ENCODE assay signal across 29 cellular contexts in genomic region chr14:64637735-64638473, GRCh38.
DNase-seq lines count a peak whose midpoint lies in the region; ATAC-seq, FAIRE-seq and TF ChIP-seq lines count a peak whose summit lies in the region.
"Had no signal": no experiment of that assay in that cellular context is flagged by ENCODE, and none has a peak within 500 bp of the region (broad histone marks: within the 10 kb centered on the region; RNA-seq: fewer than 3 reads in every experiment).

No MANE protein-coding gene starts in this region.

- no peak for TF ChIP-seq POLR2A in IMR-90 (IDR thresholded peaks at IDR 0.05; ENCODE audit: low read depth, low read length)
- TF ChIP-seq POLR2A in GM12891 (IDR thresholded peaks at IDR 0.05; ENCODE audit: low read depth, low read length), result no peak
- TF ChIP-seq POLR2A in thyroid gland (IDR thresholded peaks at IDR 0.05), result no peak

- H3K4ac ChIP-seq in IMR-90 (ENCODE audit: low read depth, low read length), result peak overlapping the region; percentile 18; the same call in 1 of the 2 replicates

- CTCF ChIA-PET in A673 (lab: Charles Lee) (interaction anchor here (0.7 to 1.2 kb wide), 3 partner anchors 97 to 254 kb away, joined by 3 to 4 read pairs (median 4); partner anchors contain the start of gene HSPA2), IMR-90 (lab: Yijun Ruan, JAX) (interaction anchor here (1.4 to 2.4 kb wide), 3 partner anchors 13 to 102 kb away, joined by 4 to 13 read pairs (median 5); partner anchors contain the start of gene HSPA2)

- H4K20me1 ChIP-seq in IMR-90 (ENCODE audit: insufficient read depth, low read length), result no peaks in the 10 kb centered on the region

- DNase-seq in A673 (ENCODE audit: low spot score), result peak; percentile 87
- no peak for DNase-seq in IMR-90
- DNase-seq in choroid plexus epithelial cell (ENCODE audit: low read depth), result peak; percentile 55
- no peak for DNase-seq in left lung
- DNase-seq in GM12891 (ENCODE audit: insufficient read length, low spot score), result no peak
- no peak for DNase-seq in HT-29 (ENCODE audit: low spot score)
- DNase-seq in thyroid gland, result no peak
- DNase-seq: activated CD4-positive, alpha-beta memory T cell treated with anti-CD3 and anti-CD28 coated beads, Interleukin-2, amount 10 ng/mL, durations not matched to agents 7 days and 5 days; activated effector memory CD4-positive, alpha-beta T cell treated with Interleukin-2 at 50 U/mL for 16 hours; activated naive CD8-positive, alpha-beta T cell treated with anti-CD3 and anti-CD28 coated beads for 36 hours; activated T-cell treated with anti-CD3 and anti-CD28 coated beads for 4 hours; DMS53; effector memory CD4-positive, alpha-beta T cell; GF-D8; HCEC 1CT; NCI-H1417 treated with DMSO at 0.1 percent for 48 hours; NCI-H2107; NCI-H446 treated with DMSO at 0.1 percent for 48 hours; pancreas; SIG-M5; stimulated activated CD4-positive, alpha-beta T cell treated with anti-CD3 and anti-CD28 coated beads, Interleukin-12 subunit alpha, Interleukin-12 subunit beta, amount 100 ng/mL, for 4 hours; stimulated activated CD4-positive, alpha-beta T cell treated with anti-CD3 and anti-CD28 coated beads, Interleukin-4, amount 100 ng/mL, for 24 hours; stimulated activated naive B cell treated with anti-CD40 and anti-IgM and Interleukin-4, amounts not matched to agents 10 μg/mL and 1 μg/mL and 100 μg/mL, for 72 hours; T-cell had no signal

- H2BK120ac ChIP-seq in IMR-90 (ENCODE audit: low read depth, low read length), result peak overlapping the region; percentile 9; the same call in 1 of the 2 replicates

- H3K36me3 ChIP-seq in A673 (ENCODE audit: insufficient read depth, low read length, poor library complexity, severe bottlenecking), result no peaks in the 10 kb centered on the region
- H3K36me3 ChIP-seq in IMR-90 (ENCODE audit: control insufficient read depth, insufficient read depth, low read length), result no peaks in the 10 kb centered on the region
- no peaks in the 10 kb centered on the region for H3K36me3 ChIP-seq in left lung
- H3K36me3 ChIP-seq in thyroid gland, result no peaks in the 10 kb centered on the region
- H3K36me3 ChIP-seq: pancreas, vagina had no signal

- no peak overlapping the region for H4K5ac ChIP-seq in IMR-90 (ENCODE audit: low read depth, low read length)

- no peak overlapping the region for H3K14ac ChIP-seq in IMR-90 (replicated peaks; ENCODE audit: low read depth, low read length)

- ATAC-seq in IMR-90 (ENCODE audit: low read depth), result no peak
- peak; percentile 9 for ATAC-seq in left lung
- no peak for ATAC-seq in HG02840 (IDR thresholded peaks at IDR 0.05; ENCODE audit: low FRiP score, unreplicated experiment)
- ATAC-seq: A549; activated CD4-positive, CD25-positive, alpha-beta regulatory T cell treated with anti-CD3 and anti-CD28 coated beads, Interleukin-2, amount 50 U/mL, for 24 hours; natural killer cell treated with Interleukin-12 subunit alpha and Interleukin-12 subunit beta and Interleukin-15 and Interleukin-18, amount 100 ng/mL, for 72 hours; pancreas; stimulated activated naive B cell treated with anti-CD40 and anti-IgM and Interleukin-4, amounts not matched to agents 10 μg/mL and 1 μg/mL and 100 μg/mL, for 72 hours; T-cell had no signal

- peak overlapping the region; percentile 90 for H3K27ac ChIP-seq in A673 (ENCODE audit: low read depth, low read length, poor library complexity, severe bottlenecking)
- H3K27ac ChIP-seq in IMR-90 (ENCODE audit: insufficient read depth, low read length), result no peak overlapping the region
- no peak overlapping the region for H3K27ac ChIP-seq in left lung
- H3K27ac ChIP-seq in thyroid gland, result no peak overlapping the region
- H3K27ac ChIP-seq: pancreas, vagina had no signal

- no peak overlapping the region for H2AK5ac ChIP-seq in IMR-90 (ENCODE audit: low read depth, low read length)

- no peak overlapping the region for H3K56ac ChIP-seq in IMR-90 (ENCODE audit: extremely low read depth, insufficient read depth, low read length)

- no peak for TF ChIP-seq RAD21 in IMR-90 (IDR thresholded peaks at IDR 0.05; ENCODE audit: low read length)

- H3K9me1 ChIP-seq in IMR-90 (ENCODE audit: insufficient read depth, low read length), result no peaks in the 10 kb centered on the region

- H2AFZ ChIP-seq in IMR-90 (replicated peaks; ENCODE audit: low read length, poor library complexity), result no peak overlapping the region

- no peaks in the 10 kb centered on the region for H3K79me1 ChIP-seq in IMR-90 (ENCODE audit: low read depth in 1 of 2, low read length in 2 of 2)

- H3K9ac ChIP-seq in IMR-90 (ENCODE audit: low read depth, low read length), result no peak overlapping the region

- H2BK5ac ChIP-seq in IMR-90 (ENCODE audit: low read depth, low read length, poor library complexity, severe bottlenecking), result no peak overlapping the region

- in situ Hi-C loops in IMR-90 (cut with MboI; ENCODE audit: low sequenced_read_pairs), result no loop called here

- H3K4me3 ChIP-seq in A673 (ENCODE audit: low read depth, low read length, poor library complexity, severe bottlenecking) (no peak overlapping the region), IMR-90 (ENCODE audit: insufficient read depth, low read depth, low read length) (no peak overlapping the region), choroid plexus epithelial cell (ENCODE audit: low read depth, low read length) (no peak overlapping the region), left lung (no peak overlapping the region), thyroid gland (replicated peaks in 1 of 3) (no peak overlapping the region)
- H3K4me3 ChIP-seq: A549, pancreas, vagina had no signal

- peak overlapping the region in 1 of 2 experiments; percentile 16; a peak in 2 of 4 replicates for H4K8ac ChIP-seq in IMR-90 (ENCODE audit: low read depth in 2 of 2, low read length in 2 of 2)

- peak overlapping the region; percentile 2; the same call in 1 of the 2 replicates for H4K91ac ChIP-seq in IMR-90 (ENCODE audit: insufficient read depth, low read depth, low read length)

- H3K9me3 ChIP-seq in A673 (ENCODE audit: low read depth, low read length, poor library complexity, severe bottlenecking) (no peaks in the 10 kb centered on the region), IMR-90 (ENCODE audit: control insufficient read depth, insufficient read depth, low read length) (no peaks in the 10 kb centered on the region), left lung (no peaks in the 10 kb centered on the region), thyroid gland (no peaks in the 10 kb centered on the region)
- H3K9me3 ChIP-seq: A549, pancreas, vagina had no signal

- WGBS in IMR-90 (ENCODE audit: extremely low coverage in 2 of 2, insufficient read length in 1 of 2), 2 experiments, result no CpG with 5 or more reads among the region's 9 CpGs
- WGBS in thyroid gland, 2 donors, result 88 to 92% methylated on average over 9 of the region's 9 CpGs

- POLR2A ChIA-PET in A673 (lab: Charles Lee; ENCODE audit: low non-redundant PET), result interaction anchor here (1.0 kb wide), 1 partner anchor 98 kb away, joined by 3 read pairs; the partner anchor contains the start of gene HSPA2
- POLR2A ChIA-PET in IMR-90 (lab: Charles Lee; ENCODE audit: unreplicated experiment), result no interaction called here

- no peak for TF ChIP-seq CTCF in A673 (conservative IDR thresholded peaks at IDR 0.05; ENCODE audit: low read depth, low read length)
- no peak for TF ChIP-seq CTCF in IMR-90 (conservative IDR thresholded peaks at IDR 0.05; ENCODE audit: low read depth, low read length)
- TF ChIP-seq CTCF in choroid plexus epithelial cell (conservative IDR thresholded peaks at IDR 0.05; ENCODE audit: low read depth, low read length), result no peak
- no peak for TF ChIP-seq CTCF in left lung (IDR thresholded peaks at IDR 0.05)
- TF ChIP-seq CTCF in thyroid gland (IDR thresholded peaks at IDR 0.05), result no peak

- intact Hi-C loops in A673 (cut with micrococcal nuclease; ENCODE audit: unreplicated experiment), result loop anchor here (2.0 to 5.0 kb wide), 3 partner anchors 97 to 296 kb away; partner anchors contain the start of gene HSPA2
- intact Hi-C loops in IMR-90 (cut with micrococcal nuclease), result loop anchor here (2.0 to 5.0 kb wide), 2 partner anchors 133 to 296 kb away; partner anchors contain the start of gene ZBTB1
- intact Hi-C loops in left lung (cut with DNase I), result loop anchor here in 1 of 2 donors (10.0 kb wide), 2 partner anchors 93 to 293 kb away; partner anchors contain the start of genes HSPA2 and PPP1R36
- intact Hi-C loops in thyroid gland (cut with DNase I), result no loop called here

- H3K4me1 ChIP-seq in A673 (ENCODE audit: insufficient read depth, low read length, poor library complexity, severe bottlenecking) (peaks cover 30% of the 10 kb centered on the region), IMR-90 (ENCODE audit: control insufficient read depth, insufficient read depth, low read length) (peaks cover 11% of the 10 kb centered on the region), left lung (peaks cover 0 to 12% of the 10 kb centered on the region in 2 donors), thyroid gland (no peaks in the 10 kb centered on the region)
- H3K4me1 ChIP-seq: pancreas had no signal

- FAIRE-seq in GM12891 (lab: Jason Lieb, UNC), result no peak
- FAIRE-seq: A549, pancreas had no signal

- no peak overlapping the region for H3K4me2 ChIP-seq in IMR-90 (ENCODE audit: low read depth, low read length)

- dilution Hi-C loops in IMR-90 (cut with HindIII; ENCODE audit: low sequenced_read_pairs, unreplicated experiment), result no loop called here

- H3K18ac ChIP-seq in IMR-90 (ENCODE audit: low read depth, low read length), result peak overlapping the region; percentile 11; the same call in 1 of the 2 replicates

- H2BK15ac ChIP-seq in IMR-90 (ENCODE audit: low read depth, low read length), result no peak overlapping the region

- H3K27me3 ChIP-seq in A673 (replicated peaks; ENCODE audit: insufficient read depth, low read depth, low read length, poor library complexity) (no peaks in the 10 kb centered on the region), IMR-90 (ENCODE audit: control insufficient read depth, insufficient read depth, low read length) (no peaks in the 10 kb centered on the region), left lung (peaks cover 0 to 6% of the 10 kb centered on the region in 2 donors), thyroid gland (no peaks in the 10 kb centered on the region)
- H3K27me3 ChIP-seq: pancreas, vagina had no signal

- no peak overlapping the region for H3K23ac ChIP-seq in IMR-90 (ENCODE audit: low read depth, low read length)

- no peak overlapping the region for H2BK20ac ChIP-seq in IMR-90 (ENCODE audit: low read depth, low read length)

- BruUV-seq in A673 (replicated peaks; lab: Mats Ljungman, UMichigan) (no TSS peak), IMR-90 (replicated peaks; lab: Mats Ljungman, UMichigan) (no TSS peak)

- no peak overlapping the region for H2AK9ac ChIP-seq in IMR-90 (replicated peaks; ENCODE audit: low read depth, low read length, poor library complexity)

TF ChIP-seq in IMR-90, 13 proteins besides CTCF, POLR2A, EP300 and RAD21:
- TF ChIP-seq RCOR1 (IDR thresholded peaks at IDR 0.05; ENCODE audit: insufficient replicate concordance, low read length) (no peak), CEBPB (IDR thresholded peaks at IDR 0.05; ENCODE audit: low read depth, low read length) (peak; percentile 56)

TF ChIP-seq in GM12891, 5 proteins besides CTCF, POLR2A, EP300 and RAD21 (continues in another document):
- TF ChIP-seq POU2F2 (IDR thresholded peaks at IDR 0.05; ENCODE audit: low read depth, low read length), result no peak
- TF ChIP-seq PAX5 (IDR thresholded peaks at IDR 0.05; ENCODE audit: insufficient read depth, low read length, severe bottlenecking), result no peak
- no peak for TF ChIP-seq SPI1 (IDR thresholded peaks at IDR 0.05; ENCODE audit: low read depth, low read length)
- no peak for TF ChIP-seq TAF1 (IDR thresholded peaks at IDR 0.05; ENCODE audit: low read depth, low read length)

Comparison
In these comparisons a context has a peak if more than half of its experiments do, and no peak if none do; other contexts are left out.
1. DNase-seq: peak in A673 (single experiment) and choroid plexus epithelial cell (single experiment); none in IMR-90 (single experiment), left lung (0 of 2), GM12891 (single experiment), HT-29 (single experiment) and thyroid gland (0 of 2).